Comparison of ENCODE assay signal across 24 cellular contexts in genomic region chr11:69842746-69843528, GRCh38. TPM values are rescaled to one million over a fixed set of nuclear protein-coding genes. Genes with fewer than 3 reads are reported as not detected.
DNase-seq lines count a peak whose midpoint lies in the region; ATAC-seq, FAIRE-seq and TF ChIP-seq lines count a peak whose summit lies in the region.
"Had no signal": no experiment of that assay in that cellular context is flagged by ENCODE, and none has a peak within 500 bp of the region (broad histone marks: within the 10 kb centered on the region; RNA-seq: fewer than 3 reads in every experiment).

No MANE protein-coding gene starts in this region.

- H3K36me3 Mint-ChIP-seq in WTC11: no peaks in the 10 kb centered on the region
- H3K36me3 Mint-ChIP-seq: CD8-positive, alpha-beta T cell had no signal

- CTCF ChIA-PET in WTC11 (lab: Charles Lee) (interaction anchor here (0.6 to 2.6 kb wide), 29 partner anchors 10 to 632 kb away, joined by 3 to 21 read pairs (median 4); partner anchors contain the start of gene FGF3), PC-3 (lab: Charles Lee) (interaction anchor here (0.6 kb wide), 2 partner anchors 16 to 40 kb away, joined by 3 to 4 read pairs; no protein-coding TSS in a partner anchor)

- no peak overlapping the region for H4K12ac ChIP-seq in trophoblast cell (ENCODE audit: low read depth, low read length)

- peaks cover 4% of the 10 kb centered on the region for H3K4me1 Mint-ChIP-seq in WTC11

- H3K9ac ChIP-seq in kidney (ENCODE audit: low read length in 2 of 2) (no peak overlapping the region), trophoblast cell (ENCODE audit: low read length) (no peak overlapping the region), PC-3 (ENCODE audit: low read length) (no peak overlapping the region)
- H3K9ac ChIP-seq: KMS-11 had no signal

- H3K4ac ChIP-seq in trophoblast cell (ENCODE audit: low read depth, low read length): no peak overlapping the region

- intact Hi-C loops in kidney (cut with DNase I): no loop called here
- intact Hi-C loops in PC-3 (cut with micrococcal nuclease): no loop called here

- H2BK120ac ChIP-seq in trophoblast cell (ENCODE audit: insufficient read depth, low read length, poor library complexity): no peak overlapping the region

- H4K8ac ChIP-seq in trophoblast cell (ENCODE audit: low read depth, low read length): no peak overlapping the region

- POLR2A ChIA-PET in WTC11 (lab: Charles Lee) (interaction anchor here (0.7 to 1.5 kb wide), 2 partner anchors 45 to 120 kb away, joined by 5 to 6 read pairs; no protein-coding TSS in a partner anchor), PC-3 (lab: Charles Lee; ENCODE audit: unreplicated experiment) (no interaction called here)

- H3K4me2 ChIP-seq in trophoblast cell (ENCODE audit: low read length): no peak overlapping the region
- H3K4me2 ChIP-seq in PC-3 (ENCODE audit: low read length): no peak overlapping the region
- H3K4me2 ChIP-seq: KMS-11 had no signal

- H3K27ac ChIP-seq in kidney (ENCODE audit: low read depth in 2 of 2, low read length in 2 of 2): no peak overlapping the region
- H3K27ac ChIP-seq in trophoblast cell (ENCODE audit: low read depth, low read length): no peak overlapping the region
- H3K27ac ChIP-seq in PC-3 (ENCODE audit: low read length): no peak overlapping the region
- H3K27ac ChIP-seq: 22Rv1, KMS-11 had no signal

- H2BK5ac ChIP-seq in trophoblast cell (ENCODE audit: low read depth, low read length, poor library complexity): no peak overlapping the region

- H3K79me2 ChIP-seq in trophoblast cell (ENCODE audit: control insufficient read depth, insufficient read depth, low read length, poor library complexity): no peaks in the 10 kb centered on the region
- no peaks in the 10 kb centered on the region for H3K79me2 ChIP-seq in PC-3 (ENCODE audit: low read length)

- H3K9me2 ChIP-seq in PC-3 (replicated peaks; ENCODE audit: low read length): peaks cover 5% of the 10 kb centered on the region; the same call in 1 of the 2 replicates

- no peaks in the 10 kb centered on the region for H3K4me1 ChIP-seq in kidney (ENCODE audit: control insufficient read depth in 1 of 2, insufficient read depth in 1 of 2, low read depth in 1 of 2, low read length in 2 of 2)
- H3K4me1 ChIP-seq in trophoblast cell (ENCODE audit: control insufficient read depth in 1 of 2, insufficient read depth in 2 of 2, low read length in 2 of 2): no peaks in the 10 kb centered on the region
- H3K4me1 ChIP-seq in PC-3 (ENCODE audit: insufficient read depth, low read length): peaks cover 4% of the 10 kb centered on the region

- no peak overlapping the region for H3K27ac Mint-ChIP-seq in WTC11
- H3K27ac Mint-ChIP-seq: CD8-positive, alpha-beta T cell had no signal

- no peak for FAIRE-seq in kidney (lab: Jason Lieb, UNC)
- FAIRE-seq: D721Med, GM12878, GM18507, HepG2 had no signal

- TF ChIP-seq CTCF in WTC11 (IDR thresholded peaks at IDR 0.05): no peak
- no peak for TF ChIP-seq CTCF in kidney (IDR thresholded peaks at IDR 0.05; ENCODE audit: borderline replicate concordance, extremely low read depth, insufficient read depth)
- no peak for TF ChIP-seq CTCF in PC-3 (conservative IDR thresholded peaks at IDR 0.05; ENCODE audit: low read depth, low read length)

- no peaks in the 10 kb centered on the region for H3K27me3 ChIP-seq in trophoblast cell (ENCODE audit: insufficient read depth, low read length)
- no peaks in the 10 kb centered on the region for H3K27me3 ChIP-seq in PC-3 (ENCODE audit: low read length)

- H2AK5ac ChIP-seq in trophoblast cell (ENCODE audit: low read length): no peak overlapping the region

- no peak overlapping the region for H3K14ac ChIP-seq in trophoblast cell (ENCODE audit: low read length)

- H3K4me3 Mint-ChIP-seq in WTC11: no peak overlapping the region
- H3K4me3 Mint-ChIP-seq: CD8-positive, alpha-beta T cell had no signal

- WGBS in trophoblast cell (ENCODE audit: extremely low coverage, insufficient coverage, insufficient read length): no CpG with 5 or more reads among the region's 7 CpGs

- no peak overlapping the region for H3K23ac ChIP-seq in trophoblast cell (ENCODE audit: low read length)

- H3K79me1 ChIP-seq in trophoblast cell (ENCODE audit: low read length): no peaks in the 10 kb centered on the region

- peak; percentile 72 for ATAC-seq in WTC11
- ATAC-seq in PC-3: no peak
- no peak for ATAC-seq in HG03175 (IDR thresholded peaks at IDR 0.05; ENCODE audit: unreplicated experiment)
- ATAC-seq: CD8-positive, alpha-beta T cell; HepG2 had no signal

- no peaks in the 10 kb centered on the region for H3F3A ChIP-seq in PC-3 (ENCODE audit: low read length, unreplicated experiment)

- no peak overlapping the region for H4K91ac ChIP-seq in trophoblast cell (ENCODE audit: low read depth, low read length)

- DNase-seq in activated CD4-positive, CD25-positive, alpha-beta regulatory T cell treated with anti-CD3 and anti-CD28 coated beads, Interleukin-2, amount 50 U/mL, for 72 hours: peak; percentile 17
- no peak for DNase-seq in activated CD4-positive, CD25-positive, alpha-beta regulatory T cell (lab: John Stamatoyannopoulos, UW)
- DNase-seq in WTC11 (ENCODE audit: low spot score): no peak
- peak; percentile 33 for DNase-seq in kidney
- no peak for DNase-seq in trophoblast cell
- no peak for DNase-seq in PC-3
- DNase-seq in stimulated activated naive CD4-positive, alpha-beta T cell treated with Interleukin-2 at 50 U/mL for 16 hours (lab: John Stamatoyannopoulos, UW): no peak
- DNase-seq: DMS79 treated with DMSO at 0.1 percent for 48 hours, GDM1, NCI-H146, NCI-H2081, NCI-H510A treated with DMSO at 0.1 percent for 48 hours, SIG-M5 had no signal

- no peaks in the 10 kb centered on the region; the same call in 1 of the 2 replicates for H3K27me3 Mint-ChIP-seq in WTC11 (ENCODE audit: low read depth)

- no peaks in the 10 kb centered on the region for H3K36me3 ChIP-seq in kidney (ENCODE audit: control insufficient read depth in 1 of 2, insufficient read depth in 2 of 2, low read length in 2 of 2)
- no peaks in the 10 kb centered on the region for H3K36me3 ChIP-seq in trophoblast cell (ENCODE audit: control insufficient read depth in 1 of 2, insufficient read depth in 2 of 2, low read length in 2 of 2)
- H3K36me3 ChIP-seq in PC-3 (ENCODE audit: low read depth, low read length): no peaks in the 10 kb centered on the region

- no peaks in the 10 kb centered on the region for H4K20me1 ChIP-seq in PC-3 (ENCODE audit: low read length)

- peaks cover 7% of the 10 kb centered on the region; the same call in 1 of the 2 replicates for H3K9me3 Mint-ChIP-seq in WTC11
- H3K9me3 Mint-ChIP-seq: CD8-positive, alpha-beta T cell had no signal

- BruUV-seq in PC-3 (replicated peaks; lab: Mats Ljungman, UMichigan): no TSS peak

- no peak overlapping the region for H3K18ac ChIP-seq in trophoblast cell (ENCODE audit: low read length)

- no peak overlapping the region for H2BK12ac ChIP-seq in trophoblast cell (ENCODE audit: low read length)

- H2AFZ ChIP-seq in trophoblast cell (ENCODE audit: insufficient read depth, low read length, poor library complexity) (no peak overlapping the region), PC-3 (ENCODE audit: low read length) (no peak overlapping the region)

- no peak overlapping the region for H3K4me3 ChIP-seq in kidney (ENCODE audit: low read length in 2 of 2)
- H3K4me3 ChIP-seq in trophoblast cell (ENCODE audit: low read depth, low read length): peak overlapping the region; percentile 19
- H3K4me3 ChIP-seq in PC-3 (ENCODE audit: low read length): no peak overlapping the region
- H3K4me3 ChIP-seq: GM12878 had no signal

- H3K9me3 ChIP-seq in kidney (ENCODE audit: control insufficient read depth in 1 of 2, low read length in 2 of 2) (no peaks in the 10 kb centered on the region), trophoblast cell (ENCODE audit: insufficient read depth, low read depth, low read length) (peaks cover 2% of the 10 kb centered on the region), PC-3 (ENCODE audit: low read length) (no peaks in the 10 kb centered on the region)

TF ChIP-seq in WTC11, 78 proteins besides CTCF, POLR2A, EP300 and RAD21:
- TF ChIP-seq RORB (CRISPR knock-in tag; IDR thresholded peaks at IDR 0.05) (no peak), E2F1 (CRISPR knock-in tag; IDR thresholded peaks at IDR 0.05) (no peak), IRF2 (CRISPR knock-in tag; IDR thresholded peaks at IDR 0.05; ENCODE audit: borderline replicate concordance, low read depth) (no peak), ZNF121 (CRISPR knock-in tag; IDR thresholded peaks at IDR 0.05) (no peak), ZBTB21 (CRISPR knock-in tag; IDR thresholded peaks at IDR 0.05; ENCODE audit: borderline replicate concordance) (no peak), CDX4 (CRISPR knock-in tag; IDR thresholded peaks at IDR 0.05; ENCODE audit: borderline replicate concordance) (no peak), HMGXB4 (CRISPR knock-in tag; IDR thresholded peaks at IDR 0.05) (no peak)

RNA-seq across cellular contexts. Expression of gene FGF3, which starts 23.7 kb away (rescaled TPM):
- total RNA-seq in WTC11 (2021) (not detected in 3 replicates), kidney (not detected), PC-3 (2014; rRNA removed) (not detected in 2 replicates)
- not detected for polyA plus RNA-seq in kidney (ENCODE audit: insufficient read depth, low read depth, low replicate concordance)
- polyA plus RNA-seq in trophoblast cell (2013): not detected in 2 replicates
- total RNA-seq: CD8-positive, alpha-beta T cell; GM12878; HepG2; M059J; RPMI7951 had no signal
- polyA plus RNA-seq: BJ, GM12878, HepG2 had no signal

Comparison
In these comparisons a context has a peak if more than half of its experiments do, and no peak if none do; other contexts are left out.
1. DNase-seq: peak in activated CD4-positive, CD25-positive, alpha-beta regulatory T cell treated with anti-CD3 and anti-CD28 coated beads, Interleukin-2, amount 50 U/mL, for 72 hours (single experiment) and kidney (single experiment); none in activated CD4-positive, CD25-positive, alpha-beta regulatory T cell (0 of 4), WTC11 (single experiment), trophoblast cell (0 of 2), PC-3 (single experiment) and stimulated activated naive CD4-positive, alpha-beta T cell treated with Interleukin-2 at 50 U/mL for 16 hours (single experiment).